Comparison of ENCODE assay signal across 10 cellular contexts in genomic region chr2:120669121-120669952, GRCh38.
A peak's percentile ranks its signal among the peaks of the same experiment; 100 is the strongest.
DNase-seq lines count a peak whose midpoint lies in the region; ATAC-seq, FAIRE-seq and TF ChIP-seq lines count a peak whose summit lies in the region.
"Had no signal": no experiment of that assay in that cellular context is flagged by ENCODE, and none has a peak within 500 bp of the region (broad histone marks: within the 10 kb centered on the region; RNA-seq: fewer than 3 reads in every experiment).

No MANE protein-coding gene starts in this region.

- H3K9me2 ChIP-seq in DOHH2 (replicated peaks; ENCODE audit: control insufficient read depth, low read length), result no peaks in the 10 kb centered on the region

- H3K36me3 ChIP-seq in DOHH2 (ENCODE audit: control insufficient read depth, low read length) (no peaks in the 10 kb centered on the region), breast epithelium (no peaks in the 10 kb centered on the region)
- H3K36me3 ChIP-seq: neutrophil had no signal

- H3K36me3 Mint-ChIP-seq in mesothelial cell of epicardium, result peaks cover 4% of the 10 kb centered on the region

- H3K27me3 Mint-ChIP-seq in mesothelial cell of epicardium (ENCODE audit: low read depth), result peaks cover 42% of the 10 kb centered on the region

- H3K27me3 ChIP-seq in DOHH2 (ENCODE audit: control insufficient read depth, low read length) (0 out of 2 replicates have a peak, but pooled peaks cover 5% of the 10 kb centered on the region), breast epithelium (no peaks in the 10 kb centered on the region)

- peaks cover 32% of the 10 kb centered on the region for H3K9me3 Mint-ChIP-seq in mesothelial cell of epicardium

- peaks cover 6% of the 10 kb centered on the region for H3K4me1 Mint-ChIP-seq in mesothelial cell of epicardium

- H3K9me3 ChIP-seq in DOHH2 (ENCODE audit: control insufficient read depth, insufficient read depth, low read length) (no peaks in the 10 kb centered on the region), breast epithelium (peaks cover 0 to 18% of the 10 kb centered on the region in 2 donors)
- H3K9me3 ChIP-seq: neutrophil had no signal

- no peaks in the 10 kb centered on the region for H3K79me2 ChIP-seq in DOHH2 (ENCODE audit: control insufficient read depth, low read length)

- FAIRE-seq in HTR-8/SVneo (lab: Jason Lieb, UNC), result no peak

- H3K4me2 ChIP-seq in DOHH2 (ENCODE audit: low read length), result no peak overlapping the region

- no peak overlapping the region for H3K27ac Mint-ChIP-seq in mesothelial cell of epicardium

- H3F3A ChIP-seq in DOHH2 (ENCODE audit: control insufficient read depth, insufficient read depth), result no peaks in the 10 kb centered on the region

- TF ChIP-seq CTCF in DOHH2 (IDR thresholded peaks at IDR 0.05; ENCODE audit: low read depth, low read length, poor library complexity, severe bottlenecking), result peak; percentile 23
- TF ChIP-seq CTCF in breast epithelium (IDR thresholded peaks at IDR 0.05), result peak in 2 of 3 donors; percentile 25 to 47
- TF ChIP-seq CTCF in mesothelial cell of epicardium (IDR thresholded peaks at IDR 0.05; ENCODE audit: unreplicated experiment), result peak; percentile 34

- no peak overlapping the region for H3K27ac ChIP-seq in DOHH2 (ENCODE audit: low read depth, low read length)
- peak overlapping the region; percentile 72 to 78 for H3K27ac ChIP-seq in breast epithelium
- H3K27ac ChIP-seq: neutrophil had no signal

- DNase-seq in NCI-H1694 (lab: John Stamatoyannopoulos, UW) (peak; percentile 35), breast epithelium (ENCODE audit: low spot score in 2 of 2) (peak; percentile 40 to 67), mesothelial cell of epicardium (ENCODE audit: low spot score in 2 of 2, unreplicated experiment in 2 of 2) (no peak), HTR-8/SVneo (ENCODE audit: insufficient read length, low spot score) (no peak)
- DNase-seq: activated T-cell treated with anti-CD3 and anti-CD28 coated beads, Interleukin-2, amount 50 U/mL, for 48 hours had no signal

- no peak overlapping the region for H3K4me3 Mint-ChIP-seq in mesothelial cell of epicardium

- ATAC-seq in HG03095 (IDR thresholded peaks at IDR 0.05; ENCODE audit: unreplicated experiment) (no peak), HG03139 (IDR thresholded peaks at IDR 0.05; ENCODE audit: unreplicated experiment) (no peak), GM21619 (IDR thresholded peaks at IDR 0.05; ENCODE audit: unreplicated experiment) (no peak)

- no peaks in the 10 kb centered on the region for H4K20me1 ChIP-seq in DOHH2 (ENCODE audit: control insufficient read depth, insufficient read depth, low read depth, low read length)

- TF ChIP-seq POLR2A in breast epithelium (IDR thresholded peaks at IDR 0.05), result no peak

- H3K4me3 ChIP-seq in DOHH2 (ENCODE audit: low read length), result no peak overlapping the region
- peak overlapping the region in 1 of 3 donors; percentile 45 for H3K4me3 ChIP-seq in breast epithelium

- H3K4me1 ChIP-seq in DOHH2 (ENCODE audit: control insufficient read depth, low read length) (no peaks in the 10 kb centered on the region), breast epithelium (peaks cover 0 to 12% of the 10 kb centered on the region in 2 donors)

- intact Hi-C loops in breast epithelium (cut with DNase I; ENCODE audit: low total_unique reads), result no loop called here

Comparison
In these comparisons a context has a peak if more than half of its experiments do, and no peak if none do; other contexts are left out.
1. DNase-seq: peak in NCI-H1694 (single experiment) and breast epithelium (2 of 2); none in mesothelial cell of epicardium (0 of 2) and HTR-8/SVneo (single experiment).
2. Peak in every context shown above with its lines, with median percentiles within 50 percentile points of each other: CTCF ChIP-seq.